9 cellular contexts compared by ENCODE assay signal in genomic region chr7:66514050-66514449, GRCh38.
"Had no signal": no experiment of that assay in that cellular context is flagged by ENCODE, and none has a peak within 500 bp of the region (broad histone marks: within the 10 kb centered on the region; RNA-seq: fewer than 3 reads in every experiment).

No MANE protein-coding gene starts in this region.

- H2AFZ ChIP-seq: GM23248 had no signal

- DNase-seq: GM23248, GOT3, H9, HCEC 1CT, KBM-7 had no signal

- FAIRE-seq: H54, HTR-8/SVneo had no signal

- H3K9ac ChIP-seq: GM23248, KMS-11 had no signal

- H3K4me3 ChIP-seq: GM23248 had no signal

- H3K27ac ChIP-seq: GM23248, KMS-11 had no signal

- H3K4me1 Mint-ChIP-seq: H9, IgD-negative memory B cell had no signal

- H3K36me3 Mint-ChIP-seq: IgD-negative memory B cell had no signal

- H3K27ac Mint-ChIP-seq: H9, IgD-negative memory B cell had no signal

- H3K9me3 Mint-ChIP-seq: H9, IgD-negative memory B cell had no signal

- H3K4me3 Mint-ChIP-seq: H9, IgD-negative memory B cell had no signal

- H3K4me2 ChIP-seq: KMS-11 had no signal
